Comparison of ENCODE assay signal across 14 cellular contexts in genomic region chr17:44751806-44752205, GRCh38. TPM values are rescaled to one million over a fixed set of nuclear protein-coding genes. Genes with fewer than 3 reads are reported as not detected.
DNase-seq lines count a peak whose midpoint lies in the region; ATAC-seq and TF ChIP-seq lines count a peak whose summit lies in the region.
"Had no signal": no experiment of that assay in that cellular context is flagged by ENCODE, and none has a peak within 500 bp of the region (broad histone marks: within the 10 kb centered on the region; RNA-seq: fewer than 3 reads in every experiment).

No MANE protein-coding gene starts in this region.

- H3K4me1 Mint-ChIP-seq in brain: peaks cover 7% of the 10 kb centered on the region
- H3K4me1 Mint-ChIP-seq: IgD-negative memory B cell had no signal

- no peaks in the 10 kb centered on the region for H3K27me3 Mint-ChIP-seq in brain
- H3K27me3 Mint-ChIP-seq: IgD-negative memory B cell had no signal

- no peaks in the 10 kb centered on the region for H3K9me3 Mint-ChIP-seq in brain
- H3K9me3 Mint-ChIP-seq: CD4-positive, CD25-positive, alpha-beta regulatory T cell; IgD-negative memory B cell had no signal

- intact Hi-C loops in Right ventricle myocardium inferior (cut with DNase I): no loop called here
- intact Hi-C loops in left cardiac atrium (cut with DNase I): no loop called here

- DNase-seq in Right ventricle myocardium inferior (ENCODE audit: missing footprints) (peak; percentile 21), left cardiac atrium (no peak), islet precursor cell (peak; percentile 51), medulla oblongata (ENCODE audit: extremely low spot score) (no peak), NCI-H526 treated with DMSO at 0.1 percent for 48 hours (lab: John Stamatoyannopoulos, UW) (no peak)
- DNase-seq: AML-193; CD4-positive, CD25-positive, alpha-beta regulatory T cell; EL; KG1 had no signal

- no peak overlapping the region for H3K4me3 Mint-ChIP-seq in brain
- H3K4me3 Mint-ChIP-seq: CD4-positive, CD25-positive, alpha-beta regulatory T cell; IgD-negative memory B cell had no signal

- H3K27ac Mint-ChIP-seq in brain: peak overlapping the region in 3 of 5 experiments; percentile 0 to 71 (median 33)
- H3K27ac Mint-ChIP-seq: IgD-negative memory B cell had no signal

- no peak for TF ChIP-seq CTCF in brain (conservative IDR thresholded peaks at IDR 0.05)

- ATAC-seq in Right ventricle myocardium inferior (no peak), left cardiac atrium (no peak), HG02610 (IDR thresholded peaks at IDR 0.05; ENCODE audit: unreplicated experiment) (no peak), HG03135 (IDR thresholded peaks at IDR 0.05; ENCODE audit: unreplicated experiment) (no peak)
- ATAC-seq: HCT116 had no signal

- H3K36me3 Mint-ChIP-seq in brain: peaks cover 8% of the 10 kb centered on the region

RNA-seq across cellular contexts. Expression of gene ADAM11, which starts 7.0 kb away (rescaled TPM):
- 20.0 TPM for total RNA-seq in Right ventricle myocardium inferior
- total RNA-seq in left cardiac atrium: 10 to 100 TPM; 19.5 to 28.0 TPM
- 5.5 TPM for polyA plus RNA-seq in brain (ENCODE audit: insufficient read depth, low read depth, low replicate concordance)
- polyA plus RNA-seq: IgD-negative memory B cell had no signal

RNA-seq across cellular contexts. Expression of gene DBF4B, which starts 43.3 kb away (rescaled TPM):
- total RNA-seq in Right ventricle myocardium inferior (3.8 TPM), left cardiac atrium (1 to 10 TPM; 3.6 to 5.6 TPM)
- polyA plus RNA-seq in brain (ENCODE audit: insufficient read depth, low read depth, low replicate concordance): 11.2 TPM

Comparison
In these comparisons a context has a peak if more than half of its experiments do, and no peak if none do; other contexts are left out.
1. DNase-seq: peak in Right ventricle myocardium inferior (single experiment) and islet precursor cell (single experiment); none in left cardiac atrium (single experiment), medulla oblongata (single experiment) and NCI-H526 treated with DMSO at 0.1 percent for 48 hours (single experiment).